ENCODE assay signal across 28 cellular contexts in genomic region chr9:110479481-110479880, GRCh38.
"Had no signal": no experiment of that assay in that cellular context is flagged by ENCODE, and none has a peak within 500 bp of the region (broad histone marks: within the 10 kb centered on the region; RNA-seq: fewer than 3 reads in every experiment).

No MANE protein-coding gene starts in this region.

- DNase-seq: activated effector memory CD4-positive, alpha-beta T cell treated with anti-CD3 and anti-CD28 coated beads, Interleukin-2, amount 50 U/mL, for 16 hours; activated effector memory CD4-positive, alpha-beta T cell treated with Interleukin-2 at 50 U/mL for 16 hours; activated gamma-delta T cell; activated gamma-delta T cell treated with Interleukin-2 at 50 U/mL for 16 hours; activated naive CD4-positive, alpha-beta T cell; activated naive CD4-positive, alpha-beta T cell treated with anti-CD3 and anti-CD28 coated beads for 36 hours; activated naive CD4-positive, alpha-beta T cell treated with anti-CD3 and anti-CD28 coated beads, Interleukin-2, amount 10 ng/mL, durations not matched to agents 7 days and 5 days; activated naive CD4-positive, alpha-beta T cell treated with anti-CD3 and anti-CD28 coated beads, Interleukin-2, amount 50 U/mL, for 16 hours; activated naive CD4-positive, alpha-beta T cell treated with Interleukin-2 at 50 U/mL for 16 hours; activated naive CD8-positive, alpha-beta T cell treated with anti-CD3 and anti-CD28 coated beads for 36 hours; activated naive CD8-positive, alpha-beta T cell treated with anti-CD3 and anti-CD28 coated beads, Interleukin-2, amount 10 ng/mL, durations not matched to agents 7 days and 5 days; activated naive CD8-positive, alpha-beta T cell treated with anti-CD3 and anti-CD28 coated beads, Interleukin-2, amount 50 U/mL, for 24 hours; activated T-cell treated with anti-CD3 and anti-CD28 coated beads, Interleukin-2, amount 50 U/mL, for 24 hours; activated T-cell treated with anti-CD3 and anti-CD28 coated beads, Interleukin-2, amount 50 U/mL, for 4 hours; activated T-cell treated with anti-CD3 and anti-CD28 coated beads, Interleukin-2, amount 50 U/mL, for 48 hours; activated T-cell treated with anti-CD3 and anti-CD28 coated beads, Interleukin-2, amount 50 U/mL, for 72 hours; adrenal gland; amniotic stem cell; amygdala; anterior cingulate cortex; aorta; body of pancreas; brain microvascular endothelial cell; caudate nucleus; central memory CD4-positive, alpha-beta T cell; cerebellar nuclear complex had no signal

- ATAC-seq: activated naive CD4-positive, alpha-beta T cell treated with anti-CD3 and anti-CD28 coated beads, Interleukin-2, amount 50 U/mL, for 72 hours; activated naive CD8-positive, alpha-beta T cell treated with anti-CD3 and anti-CD28 coated beads, Interleukin-2, amount 50 U/mL, for 24 hours; activated T-cell treated with anti-CD3 and anti-CD28 coated beads, Interleukin-2, amount 50 U/mL, for 4 hours; activated T-cell treated with anti-CD3 and anti-CD28 coated beads, Interleukin-2, amount 50 U/mL, for 72 hours; activated T-helper 17 cell treated with anti-CD3 and anti-CD28 coated beads, Interleukin-2, amount 50 U/mL, for 72 hours; body of pancreas had no signal
